In genomic region chr5:55177078-55177477, GRCh38 we compare ENCODE assay signal across 15 cellular contexts. TPM values are rescaled to one million over a fixed set of nuclear protein-coding genes. Genes with fewer than 3 reads are reported as not detected.
DNase-seq lines count a peak whose midpoint lies in the region; ATAC-seq, FAIRE-seq and TF ChIP-seq lines count a peak whose summit lies in the region.
"Had no signal": no experiment of that assay in that cellular context is flagged by ENCODE, and none has a peak within 500 bp of the region (broad histone marks: within the 10 kb centered on the region; RNA-seq: fewer than 3 reads in every experiment).

No MANE protein-coding gene starts in this region.

- H3K36me3 ChIP-seq in ACC112 (ENCODE audit: insufficient read depth, low read length) (no peaks in the 10 kb centered on the region), OCI-LY7 (ENCODE audit: insufficient read depth, low read length) (no peaks in the 10 kb centered on the region), tibial nerve (no peaks in the 10 kb centered on the region)
- H3K36me3 ChIP-seq in naive thymus-derived CD4-positive, alpha-beta T cell (ENCODE audit: control insufficient read depth in 2 of 3, insufficient read depth in 3 of 3, low read length in 3 of 3), result no peaks in the 10 kb centered on the region
- H3K36me3 ChIP-seq: gastrocnemius medialis, sigmoid colon, WERI-Rb-1 had no signal

- TF ChIP-seq CTCF in OCI-LY7 (conservative IDR thresholded peaks at IDR 0.05; ENCODE audit: low read length) (no peak), glutamatergic neuron (IDR thresholded peaks at IDR 0.05; ENCODE audit: partially characterized antibody, unreplicated experiment) (no peak), tibial nerve (IDR thresholded peaks at IDR 0.05) (no peak)

- H2AFZ ChIP-seq in ACC112 (ENCODE audit: low read length, unreplicated experiment) (no peak overlapping the region), OCI-LY7 (ENCODE audit: low read length) (peak overlapping the region; percentile 41; the same call in 1 of the 2 replicates)

- peak overlapping the region; percentile 81 for H3K4me3 Mint-ChIP-seq in glutamatergic neuron (ENCODE audit: unreplicated experiment)
- H3K4me3 Mint-ChIP-seq in naive thymus-derived CD4-positive, alpha-beta T cell, result peak overlapping the region in 4 of 10 donors; percentile 24 to 50 (median 43)

- DNase-seq in GM19239 (ENCODE audit: insufficient read length, low spot score) (no peak), OCI-LY7 (ENCODE audit: low spot score) (no peak), glutamatergic neuron (no peak), tibial nerve (ENCODE audit: low spot score in 2 of 2) (no peak)
- DNase-seq in naive thymus-derived CD4-positive, alpha-beta T cell, result no peak
- no peak for DNase-seq in stimulated activated CD4-positive, alpha-beta T cell treated with anti-CD3 and anti-CD28 coated beads, Interleukin-4, amount 100 ng/mL, for 4 hours
- DNase-seq: gastrocnemius medialis, kidney glomerular epithelial cell, NCI-H1436 treated with DMSO at 0.1 percent for 48 hours, sigmoid colon had no signal

- POLR2A ChIA-PET in OCI-LY7 (lab: Charles Lee), result interaction anchor here (0.6 kb wide), 1 partner anchor 894 kb away, joined by 5 read pairs; no protein-coding TSS in a partner anchor
- POLR2A ChIA-PET in naive thymus-derived CD4-positive, alpha-beta T cell (lab: Charles Lee), result interaction anchor here (0.6 kb wide), 1 partner anchor 46 kb away, joined by 5 read pairs; no protein-coding TSS in a partner anchor

- no peak overlapping the region for H3K27ac Mint-ChIP-seq in glutamatergic neuron (ENCODE audit: unreplicated experiment)
- no peak overlapping the region for H3K27ac Mint-ChIP-seq in naive thymus-derived CD4-positive, alpha-beta T cell

- intact Hi-C loops in OCI-LY7 (cut with micrococcal nuclease; ENCODE audit: unreplicated experiment), result loop anchor here (10.0 kb wide), 2 partner anchors 268 to 358 kb away; partner anchors contain the start of gene PLPP1
- intact Hi-C loops in naive thymus-derived CD4-positive, alpha-beta T cell (cut with micrococcal nuclease), result loop anchor here in 1 of 2 donors (10.0 kb wide), 1 partner anchor 862 kb away; the partner anchor contains the start of gene ARL15

- H3K36me3 Mint-ChIP-seq in glutamatergic neuron (ENCODE audit: unreplicated experiment), result no peaks in the 10 kb centered on the region
- peaks cover 0 to 3% (median 0%) of the 10 kb centered on the region in 5 donors for H3K36me3 Mint-ChIP-seq in naive thymus-derived CD4-positive, alpha-beta T cell

- H3K27me3 Mint-ChIP-seq in glutamatergic neuron (ENCODE audit: unreplicated experiment), result peaks cover 5% of the 10 kb centered on the region
- peaks cover 87 to 95% (median 91%) of the 10 kb centered on the region in 5 donors for H3K27me3 Mint-ChIP-seq in naive thymus-derived CD4-positive, alpha-beta T cell

- FAIRE-seq in GM19239 (lab: Jason Lieb, UNC), result peak; percentile 51

- peaks cover 20% of the 10 kb centered on the region for H3K4me1 Mint-ChIP-seq in glutamatergic neuron (ENCODE audit: low read depth, unreplicated experiment)
- peaks cover 23 to 48% (median 37%) of the 10 kb centered on the region in 7 donors for H3K4me1 Mint-ChIP-seq in naive thymus-derived CD4-positive, alpha-beta T cell

- H3K27me3 ChIP-seq in ACC112 (ENCODE audit: insufficient read depth, low read length) (peaks cover 85% of the 10 kb centered on the region), tibial nerve (peaks cover 0 to 59% of the 10 kb centered on the region in 2 donors)
- H3K27me3 ChIP-seq in naive thymus-derived CD4-positive, alpha-beta T cell (ENCODE audit: control insufficient read depth in 2 of 2, insufficient read depth in 2 of 2, low read length in 2 of 2), result peaks cover 21 to 42% of the 10 kb centered on the region in 2 donors

- H3K79me2 ChIP-seq in ACC112 (ENCODE audit: control insufficient read depth, insufficient read depth, low read length, unreplicated experiment) (no peaks in the 10 kb centered on the region), OCI-LY7 (ENCODE audit: insufficient read depth, low read depth, low read length) (no peaks in the 10 kb centered on the region)

- peaks cover 11% of the 10 kb centered on the region for H3K9me3 Mint-ChIP-seq in glutamatergic neuron (ENCODE audit: unreplicated experiment)
- peaks cover 0 to 12% (median 2%) of the 10 kb centered on the region in 11 donors for H3K9me3 Mint-ChIP-seq in naive thymus-derived CD4-positive, alpha-beta T cell

- peaks cover 8% of the 10 kb centered on the region for H3K4me1 ChIP-seq in ACC112 (ENCODE audit: control insufficient read depth, insufficient read depth, low read length, unreplicated experiment)
- H3K4me1 ChIP-seq in OCI-LY7 (ENCODE audit: insufficient read depth, low read length, poor library complexity, severe bottlenecking), result peaks cover 29% of the 10 kb centered on the region
- peaks cover 14 to 25% of the 10 kb centered on the region in 2 donors for H3K4me1 ChIP-seq in naive thymus-derived CD4-positive, alpha-beta T cell (ENCODE audit: control insufficient read depth in 2 of 2, insufficient read depth in 2 of 2, low read length in 2 of 2)
- H3K4me1 ChIP-seq in tibial nerve, result peaks cover 0 to 36% (median 17%) of the 10 kb centered on the region in 4 donors

- peak overlapping the region; percentile 65 for H3K4me3 ChIP-seq in ACC112 (ENCODE audit: low read depth, low read length)
- H3K4me3 ChIP-seq in OCI-LY7 (ENCODE audit: low read depth, low read length, poor library complexity, severe bottlenecking), result peak overlapping the region; percentile 60
- no peak overlapping the region for H3K4me3 ChIP-seq in naive thymus-derived CD4-positive, alpha-beta T cell (ENCODE audit: low read length)
- no peak overlapping the region for H3K4me3 ChIP-seq in tibial nerve

- no peaks in the 10 kb centered on the region for H4K20me1 ChIP-seq in OCI-LY7 (ENCODE audit: insufficient read depth, low read length)

- no peaks in the 10 kb centered on the region for H3K9me2 ChIP-seq in OCI-LY7 (ENCODE audit: insufficient read depth, low read length)

- BruUV-seq in OCI-LY7 (replicated peaks; lab: Mats Ljungman, UMichigan), result no TSS peak

- CTCF ChIA-PET in OCI-LY7 (lab: Charles Lee; ENCODE audit: unreplicated experiment), result no interaction called here
- CTCF ChIA-PET in naive thymus-derived CD4-positive, alpha-beta T cell (lab: Charles Lee), result no interaction called here

- H3K9me3 ChIP-seq in OCI-LY7 (ENCODE audit: low read length) (no peaks in the 10 kb centered on the region), tibial nerve (no peaks in the 10 kb centered on the region)
- no peaks in the 10 kb centered on the region for H3K9me3 ChIP-seq in naive thymus-derived CD4-positive, alpha-beta T cell (ENCODE audit: control insufficient read depth in 2 of 3, low read length in 3 of 3)
- H3K9me3 ChIP-seq: gastrocnemius medialis, sigmoid colon had no signal

- TF ChIP-seq POLR2A in tibial nerve (IDR thresholded peaks at IDR 0.05), result no peak

- no peak for TF ChIP-seq EP300 in tibial nerve (IDR thresholded peaks at IDR 0.05)

- H3K27ac ChIP-seq in ACC112 (ENCODE audit: low read depth, low read length) (no peak overlapping the region), OCI-LY7 (ENCODE audit: low read depth, low read length, poor library complexity, severe bottlenecking) (no peak overlapping the region), tibial nerve (no peak overlapping the region)
- H3K27ac ChIP-seq in naive thymus-derived CD4-positive, alpha-beta T cell (ENCODE audit: low read depth, low read length), result no peak overlapping the region
- H3K27ac ChIP-seq: gastrocnemius medialis, sigmoid colon, WERI-Rb-1 had no signal

- no peak for ATAC-seq in naive thymus-derived CD4-positive, alpha-beta T cell
- no peak for ATAC-seq in GM21717 (IDR thresholded peaks at IDR 0.05; ENCODE audit: unreplicated experiment)
- ATAC-seq: gastrocnemius medialis had no signal

- peak overlapping the region; percentile 86 for H3K4me2 ChIP-seq in OCI-LY7 (ENCODE audit: low read length)

- 13 to 15% methylated on average over 2 of the region's 2 CpGs for WGBS in tibial nerve, 2 donors

RNA-seq across cellular contexts. Expression of gene CDC20B, which starts 4.1 kb away (rescaled TPM):
- total RNA-seq in OCI-LY7 (2014; rRNA removed; shearing (Covaris generic)), result not detected in 2 replicates
- total RNA-seq in OCI-LY7 (2022), result not detected in 2 replicates
- total RNA-seq in glutamatergic neuron (ENCODE audit: unreplicated experiment), result 0.34 TPM
- total RNA-seq in naive thymus-derived CD4-positive, alpha-beta T cell, result under 1 TPM in 1 of 5 experiments, not detected in 4; 0.44 TPM
- not detected for polyA plus RNA-seq in naive thymus-derived CD4-positive, alpha-beta T cell
- not detected for total RNA-seq in tibial nerve
- total RNA-seq: gastrocnemius medialis, HT-29, sigmoid colon had no signal
- polyA plus RNA-seq: BJ, sigmoid colon had no signal

RNA-seq across cellular contexts. Expression of gene GPX8, which starts 17.1 kb away (rescaled TPM):
- total RNA-seq in OCI-LY7 (2014; rRNA removed; shearing (Covaris generic)), result not detected in 2 replicates
- total RNA-seq in OCI-LY7 (2022) (not detected in 2 replicates), glutamatergic neuron (ENCODE audit: unreplicated experiment) (2.7 TPM), tibial nerve (10 to 100 TPM; 12.0 to 26.7 (median 19.5) TPM)
- total RNA-seq in naive thymus-derived CD4-positive, alpha-beta T cell, result not detected
- not detected for polyA plus RNA-seq in naive thymus-derived CD4-positive, alpha-beta T cell

RNA-seq across cellular contexts. Expression of gene MCIDAS, which starts 50.0 kb away (rescaled TPM):
- total RNA-seq in OCI-LY7 (2014; rRNA removed; shearing (Covaris generic)), result not detected in 2 replicates
- total RNA-seq in OCI-LY7 (2022), result 0.21 TPM in 1 of 2 replicates, not detected in the other
- total RNA-seq in glutamatergic neuron (ENCODE audit: unreplicated experiment), result not detected
- total RNA-seq in naive thymus-derived CD4-positive, alpha-beta T cell, result not detected
- polyA plus RNA-seq in naive thymus-derived CD4-positive, alpha-beta T cell, result not detected
- not detected for total RNA-seq in tibial nerve
- total RNA-seq: gastrocnemius medialis, sigmoid colon had no signal

RNA-seq across cellular contexts. Expression of gene CCNO, which starts 56.3 kb away (rescaled TPM):
- total RNA-seq in OCI-LY7 (2014; rRNA removed; shearing (Covaris generic)), result 1.3 and 2.4 TPM in 2 replicates
- total RNA-seq in OCI-LY7 (2022) (2.3 and 3.3 TPM in 2 replicates), glutamatergic neuron (ENCODE audit: unreplicated experiment) (not detected), tibial nerve (under 1 TPM in 2 of 4 donors, not detected in 2; 0.30 to 0.87 TPM)
- not detected for total RNA-seq in naive thymus-derived CD4-positive, alpha-beta T cell
- not detected for polyA plus RNA-seq in naive thymus-derived CD4-positive, alpha-beta T cell
- total RNA-seq: gastrocnemius medialis, sigmoid colon had no signal

Comparison
In these comparisons a context has a peak if more than half of its experiments do, and no peak if none do; other contexts are left out.
1. H3K4me3 ChIP-seq: peak in ACC112 (single experiment) and OCI-LY7 (single experiment); none in naive thymus-derived CD4-positive, alpha-beta T cell (single experiment) and tibial nerve (0 of 4).